8 cellular contexts compared by ENCODE assay signal in the genomic region with DNA sequence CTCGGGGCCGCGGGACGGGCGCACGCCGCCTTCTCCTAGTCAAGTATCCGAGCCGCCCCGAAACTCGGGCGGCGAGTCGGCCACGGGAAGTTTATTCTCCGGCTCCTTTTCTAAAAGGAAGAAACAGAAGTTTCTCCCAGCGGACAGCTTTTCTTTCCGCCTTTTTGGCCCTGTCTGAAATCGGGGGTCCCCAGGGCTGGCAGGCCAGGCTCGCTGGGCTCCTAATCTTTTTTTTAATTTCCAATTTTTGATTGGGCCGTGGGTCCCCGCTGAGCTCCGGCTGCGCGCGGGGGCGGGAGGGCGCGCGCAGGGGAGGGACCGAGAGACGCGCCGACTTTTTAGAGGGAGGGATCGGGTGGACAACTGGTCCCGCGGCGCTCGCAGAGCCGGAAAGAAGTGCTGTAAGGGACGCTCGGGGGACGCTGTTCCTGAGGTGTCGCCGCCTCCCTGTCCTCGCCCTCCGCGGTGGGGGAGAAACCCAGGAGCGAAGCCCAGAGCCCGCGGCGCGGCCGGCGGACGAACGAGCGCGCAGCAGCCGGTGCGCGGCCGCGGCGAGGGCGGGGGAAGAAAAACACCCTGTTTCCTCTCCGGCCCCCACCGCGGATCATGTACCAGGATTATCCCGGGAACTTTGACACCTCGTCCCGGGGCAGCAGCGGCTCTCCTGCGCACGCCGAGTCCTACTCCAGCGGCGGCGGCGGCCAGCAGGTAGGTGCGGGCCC.
DNase-seq lines count a peak whose midpoint lies in the region; ATAC-seq and TF ChIP-seq lines count a peak whose summit lies in the region.

No MANE protein-coding gene starts in this region.

- H4K20me1 ChIP-seq in DND-41 (ENCODE audit: insufficient read depth, low read length) = peaks cover 5% of the 10 kb centered on the region; the same call in 1 of the 2 replicates

- no peaks in the 10 kb centered on the region for H3K9me3 Mint-ChIP-seq in memory B cell

- H3K4me2 ChIP-seq in DND-41 (ENCODE audit: insufficient read depth, low read length) = peak overlapping the region; percentile 96

- DNase-seq in DND-41 (peak; percentile 55), LNCaP clone FGC (ENCODE audit: low read depth) (no peak), memory B cell (ENCODE audit: low spot score in 2 of 2) (peak; percentile 11 to 45), NCI-H2107 treated with DMSO at 0.1 percent for 48 hours (lab: John Stamatoyannopoulos, UW; ENCODE audit: unreplicated experiment) (no peak)
- DNase-seq in activated CD4-positive, alpha-beta T cell treated with anti-CD3 and anti-CD28 coated beads, Interleukin-2, amount 50 U/mL, for 48 hours = peak; percentile 58 to 61
- DNase-seq in effector CD4-positive, alpha-beta T cell = peak; percentile 23
- DNase-seq in stimulated activated naive CD4-positive, alpha-beta T cell (lab: John Stamatoyannopoulos, UW) = peak in 5 of 6 experiments; percentile 33 to 62 (median 43)

- H3K36me3 ChIP-seq in DND-41 (ENCODE audit: insufficient read depth, low read length) = no peaks in the 10 kb centered on the region

- H3K27me3 ChIP-seq in DND-41 (ENCODE audit: insufficient read depth, low read length, poor library complexity) = peaks cover 10% of the 10 kb centered on the region

- no peaks in the 10 kb centered on the region for H3K9me3 ChIP-seq in DND-41 (ENCODE audit: insufficient read depth, low read length, severe bottlenecking)

- TF ChIP-seq CTCF in DND-41 (IDR thresholded peaks at IDR 0.05; ENCODE audit: borderline replicate concordance, extremely low read depth, low read length, poor library complexity, severe bottlenecking) = no peak
- no peak for TF ChIP-seq CTCF in LNCaP clone FGC (IDR thresholded peaks at IDR 0.05; ENCODE audit: control insufficient read depth, extremely low read depth, insufficient read depth)

- H3K27me3 Mint-ChIP-seq in memory B cell = peaks cover 9% of the 10 kb centered on the region

- H3K27ac Mint-ChIP-seq in memory B cell = peak overlapping the region; percentile 89

- H3K4me1 Mint-ChIP-seq in memory B cell = peaks cover 13% of the 10 kb centered on the region

- no peaks in the 10 kb centered on the region for H3K36me3 Mint-ChIP-seq in memory B cell

- H3K9ac ChIP-seq in DND-41 (ENCODE audit: low read depth, low read length) = peak overlapping the region; percentile 84

- ATAC-seq in DND-41 (ENCODE audit: insufficient read depth, low read depth) (no peak), memory B cell (ENCODE audit: low read depth) (no peak), GM19351 (IDR thresholded peaks at IDR 0.05; ENCODE audit: unreplicated experiment) (no peak)

- peaks cover 48% of the 10 kb centered on the region for H3K4me1 ChIP-seq in DND-41 (ENCODE audit: insufficient read depth, low read length)

- peak overlapping the region; percentile 51 to 69 for H3K4me3 ChIP-seq in DND-41 (ENCODE audit: low read depth in 1 of 2, low read length in 2 of 2)
- H3K4me3 ChIP-seq in LNCaP clone FGC (ENCODE audit: low read depth, low read length) = peak overlapping the region; percentile 74

- peak overlapping the region; percentile 93 for H3K4me3 Mint-ChIP-seq in memory B cell

- H2AFZ ChIP-seq in DND-41 (ENCODE audit: low read depth, low read length) = peak overlapping the region; percentile 81

- peaks cover 3% of the 10 kb centered on the region; the same call in 1 of the 2 replicates for H3K79me2 ChIP-seq in DND-41 (ENCODE audit: insufficient read depth, low read length)

- peak overlapping the region; percentile 74 for H3K27ac ChIP-seq in DND-41 (ENCODE audit: low read length)

Comparison
In these comparisons a context has a peak if more than half of its experiments do, and no peak if none do; other contexts are left out.
1. DNase-seq: peak in DND-41 (single experiment), activated CD4-positive, alpha-beta T cell treated with anti-CD3 and anti-CD28 coated beads, Interleukin-2, amount 50 U/mL, for 48 hours (2 of 2), effector CD4-positive, alpha-beta T cell (single experiment), memory B cell (2 of 2) and stimulated activated naive CD4-positive, alpha-beta T cell (5 of 6); none in LNCaP clone FGC (single experiment) and NCI-H2107 treated with DMSO at 0.1 percent for 48 hours (single experiment).